Comparison of ENCODE assay signal across 15 cellular contexts in the genomic region with DNA sequence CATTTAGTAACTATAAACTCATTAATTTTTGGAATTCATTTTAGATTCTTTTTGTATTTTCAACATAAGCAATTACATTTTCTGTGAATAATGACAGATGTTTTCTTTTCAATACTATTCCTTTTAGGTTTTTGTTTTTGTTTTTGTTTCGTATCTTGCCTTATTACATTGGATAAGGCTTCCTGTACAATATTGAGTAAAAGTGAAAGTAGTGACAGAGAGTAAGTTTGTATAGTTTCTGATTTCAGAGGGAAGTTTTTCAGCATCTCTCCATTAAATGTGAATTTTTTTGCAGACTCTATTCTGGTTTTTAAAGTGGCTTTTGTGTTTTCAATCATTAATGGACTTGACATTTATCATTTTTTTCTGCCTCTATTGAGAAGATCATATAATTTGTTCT. TPM values are rescaled to one million over a fixed set of nuclear protein-coding genes. Genes with fewer than 3 reads are reported as not detected.
DNase-seq lines count a peak whose midpoint lies in the region; ATAC-seq and TF ChIP-seq lines count a peak whose summit lies in the region.
"Had no signal": no experiment of that assay in that cellular context is flagged by ENCODE, and none has a peak within 500 bp of the region (broad histone marks: within the 10 kb centered on the region; RNA-seq: fewer than 3 reads in every experiment).

No MANE protein-coding gene starts in this region.

- TF ChIP-seq POLR2A in esophagus muscularis mucosa (IDR thresholded peaks at IDR 0.05; ENCODE audit: low read depth): no peak

- peaks cover 8 to 16% (median 14%) of the 10 kb centered on the region in 3 donors for H3K4me1 Mint-ChIP-seq in CD8-positive, alpha-beta memory T cell
- H3K4me1 Mint-ChIP-seq: naive B cell had no signal

- no peaks in the 10 kb centered on the region for H3K27me3 ChIP-seq in CD8-positive, alpha-beta memory T cell (ENCODE audit: insufficient read depth, low read length, poor library complexity, severe bottlenecking)
- no peaks in the 10 kb centered on the region for H3K27me3 ChIP-seq in esophagus muscularis mucosa
- H3K27me3 ChIP-seq: right lobe of liver, thyroid gland had no signal

- H3K9me3 ChIP-seq in CD8-positive, alpha-beta memory T cell (ENCODE audit: low read length): no peaks in the 10 kb centered on the region
- H3K9me3 ChIP-seq in esophagus muscularis mucosa: no peaks in the 10 kb centered on the region
- H3K9me3 ChIP-seq: HAP-1, right lobe of liver, thyroid gland had no signal

- intact Hi-C loops in esophagus muscularis mucosa (cut with DNase I): no loop called here

- H3K4me1 ChIP-seq in CD8-positive, alpha-beta memory T cell (ENCODE audit: insufficient read depth, low read length): peaks cover 6% of the 10 kb centered on the region
- H3K4me1 ChIP-seq in esophagus muscularis mucosa: no peaks in the 10 kb centered on the region
- H3K4me1 ChIP-seq: HAP-1, right lobe of liver, thyroid gland had no signal

- H3K4me3 ChIP-seq in CD8-positive, alpha-beta memory T cell (ENCODE audit: low read length): no peak overlapping the region
- H3K4me3 ChIP-seq in esophagus muscularis mucosa: no peak overlapping the region
- H3K4me3 ChIP-seq: HAP-1, right lobe of liver, thyroid gland had no signal

- no peak for DNase-seq in CD8-positive, alpha-beta memory T cell
- DNase-seq in SK-N-DZ (ENCODE audit: low spot score) (no peak), esophagus muscularis mucosa (ENCODE audit: extremely low spot score) (no peak), HPDE6-E6E7 (ENCODE audit: extremely low spot score) (no peak)
- DNase-seq: naive B cell, NCI-H2081, right lobe of liver, thyroid gland had no signal

- peak overlapping the region in 4 of 7 donors; percentile 18 to 67 (median 26) for H3K4me3 Mint-ChIP-seq in CD8-positive, alpha-beta memory T cell
- H3K4me3 Mint-ChIP-seq: naive B cell had no signal

- no peak for TF ChIP-seq CTCF in esophagus muscularis mucosa (IDR thresholded peaks at IDR 0.05)

- WGBS in esophagus muscularis mucosa: 63% methylated on average over 1 of the region's 1 CpG

- no peaks in the 10 kb centered on the region for H3K36me3 ChIP-seq in CD8-positive, alpha-beta memory T cell (ENCODE audit: insufficient read depth, low read length)
- H3K36me3 ChIP-seq in esophagus muscularis mucosa: no peaks in the 10 kb centered on the region
- H3K36me3 ChIP-seq: HAP-1, right lobe of liver, thyroid gland had no signal

- no peak for TF ChIP-seq EP300 in esophagus muscularis mucosa (IDR thresholded peaks at IDR 0.05)

- H3K27me3 Mint-ChIP-seq in CD8-positive, alpha-beta memory T cell: peaks cover 0 to 5% of the 10 kb centered on the region in 2 donors

- H3K27ac ChIP-seq in CD8-positive, alpha-beta memory T cell (ENCODE audit: low read depth, low read length): no peak overlapping the region
- H3K27ac ChIP-seq in esophagus muscularis mucosa (replicated peaks in 1 of 4): no peak overlapping the region
- H3K27ac ChIP-seq: C4-2B, right lobe of liver, thyroid gland had no signal

- no peak overlapping the region for H3K27ac Mint-ChIP-seq in CD8-positive, alpha-beta memory T cell
- H3K27ac Mint-ChIP-seq: naive B cell had no signal

- CTCF ChIA-PET in CD8-positive, alpha-beta memory T cell (lab: Charles Lee): no interaction called here

- H3K9me3 Mint-ChIP-seq in CD8-positive, alpha-beta memory T cell: peaks cover 0 to 5% (median 0%) of the 10 kb centered on the region in 5 donors

- H3K36me3 Mint-ChIP-seq in CD8-positive, alpha-beta memory T cell: peaks cover 0 to 5% (median 3%) of the 10 kb centered on the region in 3 donors
- H3K36me3 Mint-ChIP-seq: naive B cell had no signal

- POLR2A ChIA-PET in CD8-positive, alpha-beta memory T cell (lab: Charles Lee): interaction anchor here (0.6 kb wide), 2 partner anchors 12 to 44 kb away, joined by 4 to 5 read pairs; no protein-coding TSS in a partner anchor

- peak; percentile 91 for ATAC-seq in GM18909 (IDR thresholded peaks at IDR 0.05; ENCODE audit: poor library complexity, unreplicated experiment)
- ATAC-seq in HG02623 (IDR thresholded peaks at IDR 0.05; ENCODE audit: unreplicated experiment): peak; percentile 72
- peak; percentile 91 for ATAC-seq in HG03469 (IDR thresholded peaks at IDR 0.05; ENCODE audit: unreplicated experiment)
- no peak for ATAC-seq in activated CD4-positive, CD25-positive, alpha-beta regulatory T cell treated with anti-CD3 and anti-CD28 coated beads, Interleukin-2, amount 50 U/mL, for 24 hours
- ATAC-seq: Panc1, right lobe of liver had no signal

RNA-seq across cellular contexts. Expression of gene CAMK4, which starts 12.8 kb away (rescaled TPM):
- 10 to 100 TPM; 57.4 to 68.7 TPM for total RNA-seq in CD8-positive, alpha-beta memory T cell
- polyA plus RNA-seq in CD8-positive, alpha-beta memory T cell: 84.5 TPM
- polyA plus RNA-seq in SK-N-DZ (2014; cell fraction: cytosol; rRNA removed): 34.8 and 42.7 TPM in 2 replicates
- 22.7 and 27.6 TPM in 2 replicates for polyA plus RNA-seq in SK-N-DZ (2014; cell fraction: nucleus; rRNA removed)
- 1 to 10 TPM in 3 of 4 donors, under 1 TPM in 1; 0.42 to 5.3 (median 3.5) TPM for total RNA-seq in esophagus muscularis mucosa

Comparison
In these comparisons a context has a peak if more than half of its experiments do, and no peak if none do; other contexts are left out.
1. ATAC-seq: peak in GM18909 (single experiment), HG02623 (single experiment) and HG03469 (single experiment); none in activated CD4-positive, CD25-positive, alpha-beta regulatory T cell treated with anti-CD3 and anti-CD28 coated beads, Interleukin-2, amount 50 U/mL, for 24 hours (0 of 2).
2. RNA of gene CAMK4, which starts 12.8 kb away (total RNA-seq): 57.4 to 68.7 TPM in CD8-positive, alpha-beta memory T cell; 0.42 to 5.3 TPM in esophagus muscularis mucosa; every median in the first group is over 4 times any median in the second.